In genomic region chr13:49914947-49915346, GRCh38 we compare ENCODE assay signal across 2 cellular contexts.
TF ChIP-seq lines count a peak whose summit lies in the region.

No MANE protein-coding gene starts in this region.

TF ChIP-seq in HepG2, 621 proteins besides CTCF, POLR2A, EP300 and RAD21:
- TF ChIP-seq E2F2 (CRISPR knock-in tag; IDR thresholded peaks at IDR 0.05; ENCODE audit: borderline replicate concordance) (no peak), MAFK (conservative IDR thresholded peaks at IDR 0.05 in 1 of 2, IDR thresholded peaks at IDR 0.05 in 1 of 2; ENCODE audit: low read length in 2 of 2) (peak; percentile 10 to 75; a peak in 2 of 4 replicates), MAFF (IDR thresholded peaks at IDR 0.05; ENCODE audit: low read depth, low read length) (peak; percentile 44)

TF ChIP-seq in K562, 482 proteins besides CTCF, POLR2A, EP300 and RAD21:
- TF ChIP-seq BCOR (IDR thresholded peaks at IDR 0.05) = no peak
- TF ChIP-seq ZBTB34 (CRISPR knock-in tag; IDR thresholded peaks at IDR 0.05) = no peak
- TF ChIP-seq CAMTA2 (CRISPR knock-in tag; conservative IDR thresholded peaks at IDR 0.05) = no peak
- TF ChIP-seq NEUROD1 (IDR thresholded peaks at IDR 0.05; ENCODE audit: borderline replicate concordance, low read depth, low read length, partially characterized antibody) = no peak
- no peak for TF ChIP-seq BRD4 (IDR thresholded peaks at IDR 0.05)
- TF ChIP-seq MTA3 (IDR thresholded peaks at IDR 0.05; ENCODE audit: borderline replicate concordance) = no peak
- TF ChIP-seq MYNN (IDR thresholded peaks at IDR 0.05) = no peak
- TF ChIP-seq MYNN (CRISPR knock-in tag; IDR thresholded peaks at IDR 0.05) = no peak
- no peak for TF ChIP-seq ZFX (CRISPR knock-in tag; IDR thresholded peaks at IDR 0.05)
- TF ChIP-seq GTF2F1 (IDR thresholded peaks at IDR 0.05; ENCODE audit: low read depth, low read length) = no peak
- TF ChIP-seq KLF16 (IDR thresholded peaks at IDR 0.05) = no peak
- no peak for TF ChIP-seq NFATC3 (IDR thresholded peaks at IDR 0.05)
- TF ChIP-seq DIDO1 (tag; IDR thresholded peaks at IDR 0.05; ENCODE audit: low read depth) = no peak
- TF ChIP-seq CHD4 (IDR thresholded peaks at IDR 0.05; ENCODE audit: insufficient read depth, insufficient replicate concordance, low read depth, low read length, poor library complexity, severe bottlenecking) = no peak
- no peak for TF ChIP-seq SREBF2 (CRISPR knock-in tag; IDR thresholded peaks at IDR 0.05)
- TF ChIP-seq E2F8 (IDR thresholded peaks at IDR 0.05; ENCODE audit: low read depth, partially characterized antibody) = no peak
- no peak for TF ChIP-seq KAT8 (IDR thresholded peaks at IDR 0.05; ENCODE audit: low read depth)
- TF ChIP-seq MNT (conservative IDR thresholded peaks at IDR 0.05) = no peak
- TF ChIP-seq, protein P1, sequence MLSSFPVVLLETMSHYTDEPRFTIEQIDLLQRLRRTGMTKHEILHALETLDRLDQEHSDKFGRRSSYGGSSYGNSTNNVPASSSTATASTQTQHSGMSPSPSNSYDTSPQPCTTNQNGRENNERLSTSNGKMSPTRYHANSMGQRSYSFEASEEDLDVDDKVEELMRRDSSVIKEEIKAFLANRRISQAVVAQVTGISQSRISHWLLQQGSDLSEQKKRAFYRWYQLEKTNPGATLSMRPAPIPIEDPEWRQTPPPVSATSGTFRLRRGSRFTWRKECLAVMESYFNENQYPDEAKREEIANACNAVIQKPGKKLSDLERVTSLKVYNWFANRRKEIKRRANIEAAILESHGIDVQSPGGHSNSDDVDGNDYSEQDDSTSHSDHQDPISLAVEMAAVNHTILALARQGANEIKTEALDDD (IDR thresholded peaks at IDR 0.05) = no peak
- no peak for TF ChIP-seq RBM39 (optimal IDR thresholded peaks at IDR 0.05; ENCODE audit: low read depth, low read length)
- TF ChIP-seq SMARCE1 (IDR thresholded peaks at IDR 0.05) = no peak
- TF ChIP-seq BRF1 (IDR thresholded peaks at IDR 0.05; ENCODE audit: borderline replicate concordance, extremely low read depth, insufficient read length) = no peak
- TF ChIP-seq ELF4 (CRISPR knock-in tag; IDR thresholded peaks at IDR 0.05) = no peak
- no peak for TF ChIP-seq ZFP30 (CRISPR knock-in tag; IDR thresholded peaks at IDR 0.05; ENCODE audit: borderline replicate concordance)
- TF ChIP-seq ZNF512 (tag; IDR thresholded peaks at IDR 0.05) = no peak
- no peak for TF ChIP-seq CEBPB (tag; IDR thresholded peaks at IDR 0.05)
- peak; percentile 93 for TF ChIP-seq ZNF316 (IDR thresholded peaks at IDR 0.05)
- TF ChIP-seq ARHGAP35 (IDR thresholded peaks at IDR 0.05; ENCODE audit: partially characterized antibody) = no peak
- no peak for TF ChIP-seq ARNT (IDR thresholded peaks at IDR 0.05)
- TF ChIP-seq ARID1B (IDR thresholded peaks at IDR 0.05) = peak; percentile 24; the same call in 1 of the 2 replicates
- no peak for TF ChIP-seq KDM2B (CRISPR knock-in tag; IDR thresholded peaks at IDR 0.05)
- no peak for TF ChIP-seq DMBX1 (CRISPR knock-in tag; IDR thresholded peaks at IDR 0.05; ENCODE audit: borderline replicate concordance)
- peak; percentile 71 for TF ChIP-seq MAFG (tag; conservative IDR thresholded peaks at IDR 0.05)
- no peak for TF ChIP-seq NFXL1 (CRISPR knock-in tag; IDR thresholded peaks at IDR 0.05)
- no peak for TF ChIP-seq E2F4 (CRISPR knock-in tag; IDR thresholded peaks at IDR 0.05; ENCODE audit: low read depth)
- TF ChIP-seq POLR2G (IDR thresholded peaks at IDR 0.05; ENCODE audit: low read depth, low read length) = no peak
- no peak for TF ChIP-seq SUPT5H (IDR thresholded peaks at IDR 0.05)
- TF ChIP-seq RBBP5 (IDR thresholded peaks at IDR 0.05; ENCODE audit: borderline replicate concordance, insufficient read depth, low read length, poor library complexity, severe bottlenecking) = no peak
- TF ChIP-seq POLR2AphosphoS5 (IDR thresholded peaks at IDR 0.05; ENCODE audit: control insufficient read depth, insufficient read depth, low read depth, low read length) = no peak
- TF ChIP-seq MCM3 (IDR thresholded peaks at IDR 0.05) = no peak
- no peak for TF ChIP-seq THRAP3 (IDR thresholded peaks at IDR 0.05; ENCODE audit: borderline replicate concordance)
- TF ChIP-seq ZBTB8A (IDR thresholded peaks at IDR 0.05; ENCODE audit: partially characterized antibody) = no peak
- TF ChIP-seq NFE2 (IDR thresholded peaks at IDR 0.05; ENCODE audit: low read depth) = 0 out of 2 replicates have a peak, but pooled peaks have one; percentile 12
- TF ChIP-seq, protein P2, sequence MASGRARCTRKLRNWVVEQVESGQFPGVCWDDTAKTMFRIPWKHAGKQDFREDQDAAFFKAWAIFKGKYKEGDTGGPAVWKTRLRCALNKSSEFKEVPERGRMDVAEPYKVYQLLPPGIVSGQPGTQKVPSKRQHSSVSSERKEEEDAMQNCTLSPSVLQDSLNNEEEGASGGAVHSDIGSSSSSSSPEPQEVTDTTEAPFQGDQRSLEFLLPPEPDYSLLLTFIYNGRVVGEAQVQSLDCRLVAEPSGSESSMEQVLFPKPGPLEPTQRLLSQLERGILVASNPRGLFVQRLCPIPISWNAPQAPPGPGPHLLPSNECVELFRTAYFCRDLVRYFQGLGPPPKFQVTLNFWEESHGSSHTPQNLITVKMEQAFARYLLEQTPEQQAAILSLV (tag; IDR thresholded peaks at IDR 0.05) = no peak
- TF ChIP-seq MAFF (IDR thresholded peaks at IDR 0.05; ENCODE audit: low read length) = peak; percentile 54
- no peak for TF ChIP-seq MCM5 (IDR thresholded peaks at IDR 0.05; ENCODE audit: low read depth)
- peak; percentile 52; the same call in 1 of the 2 replicates for TF ChIP-seq MAFK (IDR thresholded peaks at IDR 0.05; ENCODE audit: low read length)
- no peak for TF ChIP-seq RHOXF2B (CRISPR knock-in tag; conservative IDR thresholded peaks at IDR 0.05)
- TF ChIP-seq, protein P3, sequence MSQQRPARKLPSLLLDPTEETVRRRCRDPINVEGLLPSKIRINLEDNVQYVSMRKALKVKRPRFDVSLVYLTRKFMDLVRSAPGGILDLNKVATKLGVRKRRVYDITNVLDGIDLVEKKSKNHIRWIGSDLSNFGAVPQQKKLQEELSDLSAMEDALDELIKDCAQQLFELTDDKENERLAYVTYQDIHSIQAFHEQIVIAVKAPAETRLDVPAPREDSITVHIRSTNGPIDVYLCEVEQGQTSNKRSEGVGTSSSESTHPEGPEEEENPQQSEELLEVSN (IDR thresholded peaks at IDR 0.05; ENCODE audit: borderline replicate concordance in 1 of 2, extremely low read depth in 1 of 2, insufficient read depth in 1 of 2, insufficient read length in 1 of 2, low read depth in 1 of 2, low read length in 1 of 2, poor library complexity in 1 of 2, severe bottlenecking in 1 of 2) = no peak
- no peak for TF ChIP-seq MIER1 (IDR thresholded peaks at IDR 0.05; ENCODE audit: low read depth)
- no peak for TF ChIP-seq ZBTB33 (CRISPR knock-in tag; IDR thresholded peaks at IDR 0.05)
- peak; percentile 83 for TF ChIP-seq C11orf30 (IDR thresholded peaks at IDR 0.05; ENCODE audit: low read depth)
